In genomic region chr17:1298616-1299015, GRCh38 we compare ENCODE assay signal across 1 cellular context.
A peak's percentile ranks its signal among the peaks of the same experiment; 100 is the strongest.
TF ChIP-seq lines count a peak whose summit lies in the region.

No MANE protein-coding gene starts in this region.

TF ChIP-seq in HepG2, 621 proteins besides CTCF, POLR2A, EP300 and RAD21:
- TF ChIP-seq ZNF687 (CRISPR knock-in tag; IDR thresholded peaks at IDR 0.05) (peak; percentile 38; the same call in 1 of the 2 replicates), ZNF484 (CRISPR knock-in tag; IDR thresholded peaks at IDR 0.05; ENCODE audit: borderline replicate concordance, low read depth) (no peak), MYC (CRISPR knock-in tag; IDR thresholded peaks at IDR 0.05; ENCODE audit: borderline replicate concordance) (0 out of 2 replicates have a peak, but pooled peaks have one; percentile 17), MYNN (CRISPR knock-in tag; IDR thresholded peaks at IDR 0.05; ENCODE audit: low read depth) (no peak)
- TF ChIP-seq, protein P1, sequence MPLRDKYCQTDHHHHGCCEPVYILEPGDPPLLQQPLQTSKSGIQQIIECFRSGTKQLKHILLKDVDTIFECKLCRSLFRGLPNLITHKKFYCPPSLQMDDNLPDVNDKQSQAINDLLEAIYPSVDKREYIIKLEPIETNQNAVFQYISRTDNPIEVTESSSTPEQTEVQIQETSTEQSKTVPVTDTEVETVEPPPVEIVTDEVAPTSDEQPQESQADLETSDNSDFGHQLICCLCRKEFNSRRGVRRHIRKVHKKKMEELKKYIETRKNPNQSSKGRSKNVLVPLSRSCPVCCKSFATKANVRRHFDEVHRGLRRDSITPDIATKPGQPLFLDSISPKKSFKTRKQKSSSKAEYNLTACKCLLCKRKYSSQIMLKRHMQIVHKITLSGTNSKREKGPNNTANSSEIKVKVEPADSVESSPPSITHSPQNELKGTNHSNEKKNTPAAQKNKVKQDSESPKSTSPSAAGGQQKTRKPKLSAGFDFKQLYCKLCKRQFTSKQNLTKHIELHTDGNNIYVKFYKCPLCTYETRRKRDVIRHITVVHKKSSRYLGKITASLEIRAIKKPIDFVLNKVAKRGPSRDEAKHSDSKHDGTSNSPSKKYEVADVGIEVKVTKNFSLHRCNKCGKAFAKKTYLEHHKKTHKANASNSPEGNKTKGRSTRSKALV (CRISPR knock-in tag; IDR thresholded peaks at IDR 0.05): peak; percentile 26; the same call in 1 of the 2 replicates
